Comparison of ENCODE assay signal across 13 cellular contexts in the genomic region with DNA sequence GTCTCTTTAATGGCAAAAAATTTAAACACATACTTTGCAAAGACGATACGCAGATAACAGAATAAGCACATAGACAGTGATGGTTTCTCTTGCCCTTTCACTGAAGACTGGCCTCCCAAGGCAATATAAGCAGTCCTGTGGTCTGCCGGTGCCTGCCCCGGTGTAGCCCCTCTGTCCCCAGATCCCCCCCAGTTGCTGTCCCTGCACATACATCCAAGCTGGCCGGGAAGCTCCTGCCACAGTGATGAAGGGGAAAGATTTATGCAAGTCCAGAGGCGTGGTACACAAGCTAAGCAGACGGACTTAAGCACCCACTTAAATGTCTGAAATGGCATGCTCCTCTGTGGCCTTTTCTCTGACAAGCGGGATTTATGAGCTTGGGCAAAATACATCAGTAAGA.
"Had no signal": no experiment of that assay in that cellular context is flagged by ENCODE, and none has a peak within 500 bp of the region (broad histone marks: within the 10 kb centered on the region; RNA-seq: fewer than 3 reads in every experiment).

No MANE protein-coding gene starts in this region.

- H3K36me3 Mint-ChIP-seq: activated naive CD4-positive, alpha-beta T cell treated with anti-CD3 and anti-CD28 coated beads, Interleukin-2, amount 50 U/mL, for 72 hours; mesothelial cell of epicardium; naive thymus-derived CD8-positive, alpha-beta T cell had no signal

- DNase-seq: activated CD4-positive, alpha-beta memory T cell treated with anti-CD3 and anti-CD28 coated beads, Interleukin-2, amount 10 ng/mL, durations not matched to agents 7 days and 5 days; activated CD4-positive, alpha-beta T cell treated with anti-CD3 and anti-CD28 coated beads, Interleukin-2, amount 10 ng/mL, durations not matched to agents 24 days and 14 days; activated T-cell treated with anti-CD3 and anti-CD28 coated beads, Interleukin-2, amount 50 U/mL, for 72 hours; heart right ventricle; naive thymus-derived CD8-positive, alpha-beta T cell; stimulated activated CD4-positive, alpha-beta T cell treated with anti-CD3 and anti-CD28 coated beads, Interleukin-1b, Interleukin-23, amount 100 ng/mL, for 48 hours; stimulated activated naive CD8-positive, alpha-beta T cell treated with anti-CD3 and anti-CD28 coated beads, Interleukin-15, amount 100 ng/mL, for 72 hours; transverse colon had no signal

- H3K4me1 Mint-ChIP-seq: activated CD4-positive, alpha-beta memory T cell treated with anti-CD3 and anti-CD28 coated beads, Interleukin-2, amount 10 ng/mL, durations not matched to agents 7 days and 5 days; activated CD4-positive, alpha-beta T cell treated with anti-CD3 and anti-CD28 coated beads, Interleukin-2, amount 10 ng/mL, durations not matched to agents 24 days and 14 days; mesothelial cell of epicardium; naive thymus-derived CD8-positive, alpha-beta T cell; stimulated activated naive CD8-positive, alpha-beta T cell treated with anti-CD3 and anti-CD28 coated beads, Interleukin-15, amount 100 ng/mL, for 72 hours had no signal

- H3K4me3 Mint-ChIP-seq: activated CD4-positive, alpha-beta memory T cell treated with anti-CD3 and anti-CD28 coated beads, Interleukin-2, amount 10 ng/mL, durations not matched to agents 7 days and 5 days; activated CD4-positive, alpha-beta T cell treated with anti-CD3 and anti-CD28 coated beads, Interleukin-2, amount 10 ng/mL, durations not matched to agents 24 days and 14 days; activated T-cell treated with anti-CD3 and anti-CD28 coated beads, Interleukin-2, amount 50 U/mL, for 72 hours; mesothelial cell of epicardium; naive thymus-derived CD8-positive, alpha-beta T cell; stimulated activated naive CD8-positive, alpha-beta T cell treated with anti-CD3 and anti-CD28 coated beads, Interleukin-15, amount 100 ng/mL, for 72 hours had no signal

- H3K9me3 Mint-ChIP-seq: activated CD4-positive, alpha-beta memory T cell treated with anti-CD3 and anti-CD28 coated beads, Interleukin-2, amount 10 ng/mL, durations not matched to agents 7 days and 5 days; activated CD4-positive, alpha-beta T cell treated with anti-CD3 and anti-CD28 coated beads, Interleukin-2, amount 10 ng/mL, durations not matched to agents 24 days and 14 days; activated naive CD4-positive, alpha-beta T cell treated with anti-CD3 and anti-CD28 coated beads, Interleukin-2, amount 50 U/mL, for 72 hours; activated T-cell treated with anti-CD3 and anti-CD28 coated beads, Interleukin-2, amount 50 U/mL, for 72 hours; mesothelial cell of epicardium; stimulated activated naive CD8-positive, alpha-beta T cell treated with anti-CD3 and anti-CD28 coated beads, Interleukin-15, amount 100 ng/mL, for 72 hours had no signal

- H3K27ac Mint-ChIP-seq: activated CD4-positive, alpha-beta memory T cell treated with anti-CD3 and anti-CD28 coated beads, Interleukin-2, amount 10 ng/mL, durations not matched to agents 7 days and 5 days; activated CD4-positive, alpha-beta T cell treated with anti-CD3 and anti-CD28 coated beads, Interleukin-2, amount 10 ng/mL, durations not matched to agents 24 days and 14 days; activated naive CD4-positive, alpha-beta T cell treated with anti-CD3 and anti-CD28 coated beads, Interleukin-2, amount 50 U/mL, for 72 hours; activated T-cell treated with anti-CD3 and anti-CD28 coated beads, Interleukin-2, amount 50 U/mL, for 72 hours; mesothelial cell of epicardium; naive thymus-derived CD8-positive, alpha-beta T cell; stimulated activated naive CD8-positive, alpha-beta T cell treated with anti-CD3 and anti-CD28 coated beads, Interleukin-15, amount 100 ng/mL, for 72 hours had no signal

- ATAC-seq: activated CD4-positive, CD25-positive, alpha-beta regulatory T cell treated with anti-CD3 and anti-CD28 coated beads, Interleukin-2, amount 50 U/mL, for 24 hours; activated naive CD4-positive, alpha-beta T cell treated with anti-CD3 and anti-CD28 coated beads, Interleukin-2, amount 50 U/mL, for 72 hours; activated T-cell treated with anti-CD3 and anti-CD28 coated beads, Interleukin-2, amount 50 U/mL, for 72 hours; heart right ventricle; left colon; naive thymus-derived CD8-positive, alpha-beta T cell; psoas muscle; stimulated activated naive CD8-positive, alpha-beta T cell treated with anti-CD3 and anti-CD28 coated beads, Interleukin-15, amount 100 ng/mL, for 72 hours had no signal

- H3K27me3 Mint-ChIP-seq: activated CD4-positive, alpha-beta memory T cell treated with anti-CD3 and anti-CD28 coated beads, Interleukin-2, amount 10 ng/mL, durations not matched to agents 7 days and 5 days; activated CD4-positive, alpha-beta T cell treated with anti-CD3 and anti-CD28 coated beads, Interleukin-2, amount 10 ng/mL, durations not matched to agents 24 days and 14 days; stimulated activated naive CD8-positive, alpha-beta T cell treated with anti-CD3 and anti-CD28 coated beads, Interleukin-15, amount 100 ng/mL, for 72 hours had no signal
